ENCODE assay signal across 16 cellular contexts in genomic region chr11:76634934-76635333, GRCh38. TPM values are rescaled to one million over a fixed set of nuclear protein-coding genes. Genes with fewer than 3 reads are reported as not detected.
DNase-seq lines count a peak whose midpoint lies in the region; ATAC-seq and TF ChIP-seq lines count a peak whose summit lies in the region.
"Had no signal": no experiment of that assay in that cellular context is flagged by ENCODE, and none has a peak within 500 bp of the region (broad histone marks: within the 10 kb centered on the region; RNA-seq: fewer than 3 reads in every experiment).

No MANE protein-coding gene starts in this region.

- no peak overlapping the region for H2BK20ac ChIP-seq in IMR-90 (ENCODE audit: low read depth, low read length)

- in situ Hi-C loops in IMR-90 (cut with MboI; ENCODE audit: low sequenced_read_pairs) = no loop called here

- H4K91ac ChIP-seq in IMR-90 (ENCODE audit: insufficient read depth, low read depth, low read length) = no peak overlapping the region

- no peaks in the 10 kb centered on the region for H3K9me3 Mint-ChIP-seq in CD4-positive, CD25-positive, alpha-beta regulatory T cell
- H3K9me3 Mint-ChIP-seq in nephron (no peaks in the 10 kb centered on the region), type B pancreatic cell (peaks cover 5% of the 10 kb centered on the region)
- H3K9me3 Mint-ChIP-seq: HFFc6 had no signal

- H3K27ac Mint-ChIP-seq in CD4-positive, CD25-positive, alpha-beta regulatory T cell = peak overlapping the region in 2 of 3 donors; percentile 70
- H3K27ac Mint-ChIP-seq in nephron (peak overlapping the region in 2 of 3 experiments; percentile 51 to 62), type B pancreatic cell (no peak overlapping the region)
- H3K27ac Mint-ChIP-seq: HFFc6 had no signal

- H2AFZ ChIP-seq in IMR-90 (replicated peaks; ENCODE audit: low read length, poor library complexity) = peak overlapping the region; percentile 63

- no peaks in the 10 kb centered on the region for H3K9me3 ChIP-seq in CD4-positive, CD25-positive, alpha-beta regulatory T cell (ENCODE audit: control insufficient read depth in 2 of 2, low read length in 2 of 2)
- H3K9me3 ChIP-seq in IMR-90 (ENCODE audit: control insufficient read depth, insufficient read depth, low read length) = no peaks in the 10 kb centered on the region; the same call in 1 of the 2 replicates
- H3K9me3 ChIP-seq: BE2C had no signal

- H3K4me1 Mint-ChIP-seq in CD4-positive, CD25-positive, alpha-beta regulatory T cell = peaks cover 14 to 36% (median 19%) of the 10 kb centered on the region in 4 donors
- H3K4me1 Mint-ChIP-seq in nephron (peaks cover 12% of the 10 kb centered on the region), type B pancreatic cell (ENCODE audit: unreplicated experiment) (peaks cover 10% of the 10 kb centered on the region)

- no peak overlapping the region for H3K27ac ChIP-seq in CD4-positive, CD25-positive, alpha-beta regulatory T cell (ENCODE audit: insufficient read depth, low read length, poor library complexity, severe bottlenecking)
- no peak overlapping the region for H3K27ac ChIP-seq in IMR-90 (ENCODE audit: insufficient read depth, low read length)

- no peaks in the 10 kb centered on the region for H3K36me3 Mint-ChIP-seq in CD4-positive, CD25-positive, alpha-beta regulatory T cell
- H3K36me3 Mint-ChIP-seq in nephron (ENCODE audit: low read depth) (no peaks in the 10 kb centered on the region), type B pancreatic cell (no peaks in the 10 kb centered on the region)

- H3K36me3 ChIP-seq in CD4-positive, CD25-positive, alpha-beta regulatory T cell (ENCODE audit: control insufficient read depth, insufficient read depth, low read length) = no peaks in the 10 kb centered on the region
- no peaks in the 10 kb centered on the region for H3K36me3 ChIP-seq in IMR-90 (ENCODE audit: control insufficient read depth, insufficient read depth, low read length)
- H3K36me3 ChIP-seq: BE2C had no signal

- intact Hi-C loops in IMR-90 (cut with micrococcal nuclease) = loop anchor here (1.0 kb wide), 1 partner anchor 19 kb away; no protein-coding TSS in a partner anchor

- ATAC-seq in CD4-positive, CD25-positive, alpha-beta regulatory T cell (ENCODE audit: low read depth in 2 of 2) = no peak
- no peak for ATAC-seq in IMR-90 (ENCODE audit: low read depth)
- no peak for ATAC-seq in HG02798 (IDR thresholded peaks at IDR 0.05; ENCODE audit: poor library complexity, unreplicated experiment)
- ATAC-seq in activated CD4-positive, CD25-positive, alpha-beta regulatory T cell treated with anti-CD3 and anti-CD28 coated beads, Interleukin-2, amount 50 U/mL, for 24 hours = no peak

- no peak overlapping the region for H3K4me3 Mint-ChIP-seq in CD4-positive, CD25-positive, alpha-beta regulatory T cell
- no peak overlapping the region for H3K4me3 Mint-ChIP-seq in nephron
- no peak overlapping the region for H3K4me3 Mint-ChIP-seq in type B pancreatic cell
- H3K4me3 Mint-ChIP-seq: HFFc6 had no signal

- TF ChIP-seq POLR2A in IMR-90 (IDR thresholded peaks at IDR 0.05; ENCODE audit: low read depth, low read length) = no peak

- dilution Hi-C loops in IMR-90 (cut with HindIII; ENCODE audit: low sequenced_read_pairs, unreplicated experiment) = no loop called here

- no peak for TF ChIP-seq RAD21 in IMR-90 (IDR thresholded peaks at IDR 0.05; ENCODE audit: low read length)

- no peak overlapping the region for H2BK15ac ChIP-seq in IMR-90 (ENCODE audit: low read depth, low read length)

- POLR2A ChIA-PET in IMR-90 (lab: Charles Lee; ENCODE audit: unreplicated experiment) = no interaction called here

- H3K9ac ChIP-seq in IMR-90 (ENCODE audit: low read depth, low read length) = no peak overlapping the region

- 69% methylated on average over 4 of the region's 6 CpGs; no CpG with 5 or more reads in 1 of the 2 experiments for WGBS in IMR-90 (ENCODE audit: extremely low coverage in 2 of 2, insufficient read length in 1 of 2), 2 experiments

- no peak overlapping the region for H4K8ac ChIP-seq in IMR-90 (ENCODE audit: low read depth in 2 of 2, low read length in 2 of 2)

- no peak overlapping the region for H3K56ac ChIP-seq in IMR-90 (ENCODE audit: extremely low read depth, insufficient read depth, low read length)

- H3K18ac ChIP-seq in IMR-90 (ENCODE audit: low read depth, low read length) = no peak overlapping the region

- H4K5ac ChIP-seq in IMR-90 (ENCODE audit: low read depth, low read length) = no peak overlapping the region

- no TSS peak for BruUV-seq in IMR-90 (replicated peaks; lab: Mats Ljungman, UMichigan)

- H2BK120ac ChIP-seq in IMR-90 (ENCODE audit: low read depth, low read length) = no peak overlapping the region

- no peak overlapping the region for H3K4me3 ChIP-seq in CD4-positive, CD25-positive, alpha-beta regulatory T cell (ENCODE audit: low read depth, low read length)
- no peak overlapping the region for H3K4me3 ChIP-seq in IMR-90 (ENCODE audit: insufficient read depth, low read depth, low read length)

- H2AK5ac ChIP-seq in IMR-90 (ENCODE audit: low read depth, low read length) = no peak overlapping the region

- no peak overlapping the region for H2BK5ac ChIP-seq in IMR-90 (ENCODE audit: low read depth, low read length, poor library complexity, severe bottlenecking)

- no peaks in the 10 kb centered on the region for H3K79me1 ChIP-seq in IMR-90 (ENCODE audit: low read depth in 1 of 2, low read length in 2 of 2)

- no peak overlapping the region for H3K14ac ChIP-seq in IMR-90 (replicated peaks; ENCODE audit: low read depth, low read length)

- TF ChIP-seq CTCF in IMR-90 (conservative IDR thresholded peaks at IDR 0.05; ENCODE audit: low read depth, low read length) (no peak), nephron (IDR thresholded peaks at IDR 0.05; ENCODE audit: unreplicated experiment in 3 of 3) (no peak), type B pancreatic cell (conservative IDR thresholded peaks at IDR 0.05) (no peak)

- DNase-seq in CD4-positive, CD25-positive, alpha-beta regulatory T cell = no peak
- DNase-seq in IMR-90 (no peak), type B pancreatic cell (ENCODE audit: extremely low spot score, unreplicated experiment) (peak; percentile 45), NCI-H510A treated with DMSO at 0.1 percent for 48 hours (lab: John Stamatoyannopoulos, UW) (no peak)
- DNase-seq: BE2C; DMS 273 treated with DMSO at 0.1 percent for 48 hours; HFFc6; KG1; NCI-H1092; NCI-H226; NCI-H69; NK-92 treated with Interleukin-12 subunit alpha and Interleukin-12 subunit beta, amount 100 ng/mL, for 24 hours had no signal

- no peak overlapping the region for H3K23ac ChIP-seq in IMR-90 (ENCODE audit: low read depth, low read length)

- H3K4ac ChIP-seq in IMR-90 (ENCODE audit: low read depth, low read length) = no peak overlapping the region

- no peaks in the 10 kb centered on the region for H3K27me3 Mint-ChIP-seq in CD4-positive, CD25-positive, alpha-beta regulatory T cell
- H3K27me3 Mint-ChIP-seq in nephron (ENCODE audit: low read depth) (peaks cover 8% of the 10 kb centered on the region), type B pancreatic cell (no peaks in the 10 kb centered on the region)

- CTCF ChIA-PET in IMR-90 (lab: Yijun Ruan, JAX) = no interaction called here

- H4K20me1 ChIP-seq in IMR-90 (ENCODE audit: insufficient read depth, low read length) = no peaks in the 10 kb centered on the region

- no peaks in the 10 kb centered on the region for H3K9me1 ChIP-seq in IMR-90 (ENCODE audit: insufficient read depth, low read length)

- H2AK9ac ChIP-seq in IMR-90 (replicated peaks; ENCODE audit: low read depth, low read length, poor library complexity) = no peak overlapping the region

- H3K4me1 ChIP-seq in CD4-positive, CD25-positive, alpha-beta regulatory T cell (ENCODE audit: control insufficient read depth, insufficient read depth, low read length, poor library complexity, severe bottlenecking) = peaks cover 16% of the 10 kb centered on the region
- peaks cover 10% of the 10 kb centered on the region for H3K4me1 ChIP-seq in IMR-90 (ENCODE audit: control insufficient read depth, insufficient read depth, low read length)
- H3K4me1 ChIP-seq: BE2C had no signal

- H3K27me3 ChIP-seq in CD4-positive, CD25-positive, alpha-beta regulatory T cell (ENCODE audit: control insufficient read depth, insufficient read depth, low read length) = no peaks in the 10 kb centered on the region
- peaks cover 8% of the 10 kb centered on the region; the same call in 1 of the 2 replicates for H3K27me3 ChIP-seq in IMR-90 (ENCODE audit: control insufficient read depth, insufficient read depth, low read length)
- H3K27me3 ChIP-seq: BE2C had no signal

- H3K4me2 ChIP-seq in IMR-90 (ENCODE audit: low read depth, low read length) = no peak overlapping the region

TF ChIP-seq in IMR-90, 13 proteins besides CTCF, POLR2A, EP300 and RAD21 (continues in another document):
- TF ChIP-seq CHD1 (IDR thresholded peaks at IDR 0.05; ENCODE audit: low read depth, low read length) (no peak), RFX5 (IDR thresholded peaks at IDR 0.05; ENCODE audit: low read depth, low read length) (no peak), FOS (IDR thresholded peaks at IDR 0.05; ENCODE audit: low read depth, low read length) (no peak), ELK1 (IDR thresholded peaks at IDR 0.05; ENCODE audit: borderline replicate concordance, low read depth, low read length) (no peak), SMC3 (IDR thresholded peaks at IDR 0.05; ENCODE audit: low read depth, low read length) (no peak), NFE2L2 (IDR thresholded peaks at IDR 0.05; ENCODE audit: low read depth, low read length) (no peak), MAFK (IDR thresholded peaks at IDR 0.05; ENCODE audit: low read depth, low read length) (no peak), RCOR1 (IDR thresholded peaks at IDR 0.05; ENCODE audit: insufficient replicate concordance, low read length) (no peak), MXI1 (IDR thresholded peaks at IDR 0.05; ENCODE audit: borderline replicate concordance, low read depth, low read length) (no peak), MAZ (IDR thresholded peaks at IDR 0.05; ENCODE audit: borderline replicate concordance, low read depth, low read length) (no peak)

RNA-seq across cellular contexts. Expression of gene LRRC32, which starts 35.6 kb away (rescaled TPM):
- 71.4 TPM for total RNA-seq in CD4-positive, CD25-positive, alpha-beta regulatory T cell
- polyA plus RNA-seq in CD4-positive, CD25-positive, alpha-beta regulatory T cell = 1 to 10 TPM; 5.0 to 9.6 (median 5.9) TPM
- total RNA-seq in IMR-90 (2012; rRNA removed) = 4.2 and 5.2 TPM in 2 replicates
- 13.0 and 13.7 TPM in 2 replicates for polyA plus RNA-seq in IMR-90 (2012; rRNA removed)
- 10.9 and 20.1 TPM in 2 replicates for polyA plus RNA-seq in IMR-90 (2012; cell fraction: cytosol; rRNA removed)
- polyA plus RNA-seq in IMR-90 (2012; cell fraction: nucleus; rRNA removed; ENCODE audit: low replicate concordance) = 8.8 and 12.9 TPM in 2 replicates
- total RNA-seq in type B pancreatic cell (ENCODE audit: low replicate concordance) = 4.3 and 5.4 TPM in 2 replicates
- total RNA-seq: M059J had no signal

Comparison
In these comparisons a context has a peak if more than half of its experiments do, and no peak if none do; other contexts are left out.
1. RNA of gene LRRC32, which starts 35.6 kb away (total RNA-seq): 71.4 TPM in CD4-positive, CD25-positive, alpha-beta regulatory T cell (single experiment); 4.2 to 5.2 TPM in IMR-90 and 4.3 to 5.4 TPM in type B pancreatic cell; every median in the first group is over 10 times any median in the second.